In the genomic region with DNA sequence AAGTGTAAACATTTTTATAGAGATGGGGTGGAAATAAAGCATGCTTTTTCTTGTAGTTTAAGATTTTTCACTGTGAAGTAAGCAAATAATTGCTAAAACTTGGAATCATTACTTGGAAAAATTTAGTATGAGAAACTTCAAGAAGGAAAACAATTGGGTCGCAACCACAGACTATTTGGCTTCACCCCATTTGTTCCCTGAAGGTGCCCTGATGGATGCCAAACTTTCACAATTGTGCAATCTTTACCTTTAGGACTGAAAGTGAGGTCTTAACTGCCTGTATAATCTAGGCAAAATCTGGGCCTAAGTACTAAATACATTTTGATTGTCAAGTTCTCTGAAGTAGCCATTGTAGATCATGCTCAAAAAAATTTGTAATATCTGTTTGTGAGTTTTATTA, we compare ENCODE assay signal across 25 cellular contexts.
"Had no signal": no experiment of that assay in that cellular context is flagged by ENCODE, and none has a peak within 500 bp of the region (broad histone marks: within the 10 kb centered on the region; RNA-seq: fewer than 3 reads in every experiment).

No MANE protein-coding gene starts in this region.

- H3K4me3 ChIP-seq: MG63, Peyer's patch, SJCRH30 had no signal

- DNase-seq: activated CD4-positive, alpha-beta memory T cell treated with anti-CD3 and anti-CD28 coated beads for 36 hours; activated CD4-positive, alpha-beta T cell treated with anti-CD3 and anti-CD28 coated beads, Interleukin-2, amount 10 ng/mL, durations not matched to agents 7 days and 5 days; activated CD4-positive, CD25-positive, alpha-beta regulatory T cell; activated CD8-positive, alpha-beta memory T cell treated with anti-CD3 and anti-CD28 coated beads for 24 hours; activated effector memory CD4-positive, alpha-beta T cell treated with anti-CD3 and anti-CD28 coated beads, Interleukin-2, amount 50 U/mL, for 16 hours; activated naive CD4-positive, alpha-beta T cell treated with Interleukin-2 at 50 U/mL for 16 hours; activated T-cell treated with anti-CD3 and anti-CD28 coated beads, Interleukin-2, amount 50 U/mL, for 4 hours; amygdala; central memory CD4-positive, alpha-beta T cell; MG63; NCI-H1105; NCI-H1436; NCI-H1694 treated with DMSO at 0.1 percent for 48 hours; NCI-H2029 treated with DMSO at 0.1 percent for 48 hours; NCI-H345; NCI-H510A; NCI-H69; Peyer's patch; Right ventricle myocardium superior; SJCRH30; SK-N-SH; T-helper 1 cell had no signal

- H3K9me3 ChIP-seq: MG63, Peyer's patch, SJCRH30, SK-N-SH had no signal

- H3K9ac ChIP-seq: SK-N-SH had no signal

- ATAC-seq: activated T-cell treated with anti-CD3 and anti-CD28 coated beads, Interleukin-2, amount 50 U/mL, for 4 hours had no signal

- H3K4me1 Mint-ChIP-seq: activated CD4-positive, alpha-beta T cell treated with anti-CD3 and anti-CD28 coated beads, Interleukin-2, amount 10 ng/mL, durations not matched to agents 7 days and 5 days had no signal

- H3K27ac Mint-ChIP-seq: activated CD4-positive, alpha-beta memory T cell treated with anti-CD3 and anti-CD28 coated beads for 36 hours; activated CD4-positive, alpha-beta T cell treated with anti-CD3 and anti-CD28 coated beads, Interleukin-2, amount 10 ng/mL, durations not matched to agents 7 days and 5 days; activated naive CD8-positive, alpha-beta T cell had no signal

- H3K4me3 Mint-ChIP-seq: activated CD4-positive, alpha-beta memory T cell treated with anti-CD3 and anti-CD28 coated beads for 36 hours; activated CD4-positive, alpha-beta T cell treated with anti-CD3 and anti-CD28 coated beads, Interleukin-2, amount 10 ng/mL, durations not matched to agents 7 days and 5 days; activated naive CD8-positive, alpha-beta T cell; activated T-cell treated with anti-CD3 and anti-CD28 coated beads, Interleukin-2, amount 50 U/mL, for 4 hours had no signal

- H3K27ac ChIP-seq: Peyer's patch, SJCRH30, VCaP had no signal

- H3K4me1 ChIP-seq: Peyer's patch, SJCRH30 had no signal

- H3K4me2 ChIP-seq: SK-N-SH had no signal

- H3K36me3 ChIP-seq: MG63, Peyer's patch, SJCRH30 had no signal

- H3K27me3 ChIP-seq: MG63, Peyer's patch, SJCRH30 had no signal

- H3K27me3 Mint-ChIP-seq: activated CD4-positive, alpha-beta memory T cell treated with anti-CD3 and anti-CD28 coated beads for 36 hours; activated CD4-positive, alpha-beta T cell treated with anti-CD3 and anti-CD28 coated beads, Interleukin-2, amount 10 ng/mL, durations not matched to agents 7 days and 5 days; activated naive CD8-positive, alpha-beta T cell had no signal

- H3K36me3 Mint-ChIP-seq: activated CD4-positive, alpha-beta memory T cell treated with anti-CD3 and anti-CD28 coated beads for 36 hours; activated naive CD8-positive, alpha-beta T cell had no signal

- FAIRE-seq: bronchial epithelial cell had no signal

- H3K9me3 Mint-ChIP-seq: activated CD4-positive, alpha-beta T cell treated with anti-CD3 and anti-CD28 coated beads, Interleukin-2, amount 10 ng/mL, durations not matched to agents 7 days and 5 days; activated T-cell treated with anti-CD3 and anti-CD28 coated beads, Interleukin-2, amount 50 U/mL, for 4 hours had no signal
